ENCODE assay signal across 19 cellular contexts in genomic region chr7:141023305-141023704, GRCh38. TPM values are rescaled to one million over a fixed set of nuclear protein-coding genes. Genes with fewer than 3 reads are reported as not detected.
DNase-seq lines count a peak whose midpoint lies in the region; ATAC-seq lines count a peak whose summit lies in the region.
"Had no signal": no experiment of that assay in that cellular context is flagged by ENCODE, and none has a peak within 500 bp of the region (broad histone marks: within the 10 kb centered on the region; RNA-seq: fewer than 3 reads in every experiment).

No MANE protein-coding gene starts in this region.

- H3K4me1 Mint-ChIP-seq in activated CD4-positive, alpha-beta T cell treated with anti-CD3 and anti-CD28 coated beads, Interleukin-2, amount 10 ng/mL, durations not matched to agents 7 days and 5 days = peaks cover 25% of the 10 kb centered on the region
- H3K4me1 Mint-ChIP-seq in stimulated activated naive CD8-positive, alpha-beta T cell treated with anti-CD3 and anti-CD28 coated beads, Interleukin-15, Interleukin-2, amounts not matched to agents 100 ng/mL and 50 ng/mL, for 24 hours (ENCODE audit: low read depth) = peaks cover 10% of the 10 kb centered on the region
- peaks cover 11% of the 10 kb centered on the region for H3K4me1 Mint-ChIP-seq in activated T-helper 17 cell treated with anti-CD3 and anti-CD28 coated beads, Interleukin-2, amount 50 U/mL, for 72 hours

- H3K36me3 Mint-ChIP-seq in activated CD4-positive, alpha-beta T cell treated with anti-CD3 and anti-CD28 coated beads, Interleukin-2, amount 10 ng/mL, durations not matched to agents 7 days and 5 days (ENCODE audit: low read depth) = peaks cover 28% of the 10 kb centered on the region
- H3K36me3 Mint-ChIP-seq in stimulated activated naive CD8-positive, alpha-beta T cell treated with anti-CD3 and anti-CD28 coated beads, Interleukin-15, Interleukin-2, amounts not matched to agents 100 ng/mL and 50 ng/mL, for 24 hours (ENCODE audit: low read depth) = peaks cover 12% of the 10 kb centered on the region
- H3K36me3 Mint-ChIP-seq in activated T-helper 17 cell treated with anti-CD3 and anti-CD28 coated beads, Interleukin-2, amount 50 U/mL, for 72 hours (ENCODE audit: low read depth) = no peaks in the 10 kb centered on the region

- CTCF ChIA-PET in activated CD4-positive, alpha-beta T cell treated with anti-CD3 and anti-CD28 coated beads, Interleukin-2, amount 10 ng/mL, durations not matched to agents 7 days and 5 days (lab: Charles Lee) = interaction anchor here (2.0 kb wide), 1 partner anchor 9 kb away, joined by 10 read pairs; the partner anchor contains the start of gene MRPS33

- peaks cover 35% of the 10 kb centered on the region for H3K27me3 Mint-ChIP-seq in activated CD4-positive, alpha-beta T cell treated with anti-CD3 and anti-CD28 coated beads, Interleukin-2, amount 10 ng/mL, durations not matched to agents 7 days and 5 days
- H3K27me3 Mint-ChIP-seq in stimulated activated naive CD8-positive, alpha-beta T cell treated with anti-CD3 and anti-CD28 coated beads, Interleukin-15, Interleukin-2, amounts not matched to agents 100 ng/mL and 50 ng/mL, for 24 hours = peaks cover 33% of the 10 kb centered on the region
- H3K27me3 Mint-ChIP-seq in activated T-helper 17 cell treated with anti-CD3 and anti-CD28 coated beads, Interleukin-2, amount 50 U/mL, for 72 hours = peaks cover 4% of the 10 kb centered on the region

- peak overlapping the region; percentile 4 for H3K4me3 Mint-ChIP-seq in activated CD4-positive, alpha-beta T cell treated with anti-CD3 and anti-CD28 coated beads, Interleukin-2, amount 10 ng/mL, durations not matched to agents 7 days and 5 days
- peak overlapping the region; percentile 1 for H3K4me3 Mint-ChIP-seq in stimulated activated naive CD8-positive, alpha-beta T cell treated with anti-CD3 and anti-CD28 coated beads, Interleukin-15, Interleukin-2, amounts not matched to agents 100 ng/mL and 50 ng/mL, for 24 hours
- peak overlapping the region; percentile 65 for H3K4me3 Mint-ChIP-seq in activated T-helper 17 cell treated with anti-CD3 and anti-CD28 coated beads, Interleukin-2, amount 50 U/mL, for 72 hours

- intact Hi-C loops in sciatic nerve (cut with DNase I) = no loop called here

- no peak for ATAC-seq in stimulated activated naive CD8-positive, alpha-beta T cell treated with anti-CD3 and anti-CD28 coated beads, Interleukin-15, Interleukin-2, amounts not matched to agents 100 U/mL and 50 U/mL, for 24 hours
- peak; percentile 23 for ATAC-seq in activated T-helper 17 cell treated with anti-CD3 and anti-CD28 coated beads, Interleukin-2, amount 50 U/mL, for 72 hours (replicated peaks)
- ATAC-seq in sciatic nerve (no peak), GM18520 (IDR thresholded peaks at IDR 0.05; ENCODE audit: unreplicated experiment) (no peak), HG02763 (IDR thresholded peaks at IDR 0.05; ENCODE audit: unreplicated experiment) (no peak)
- ATAC-seq: GM12878, HepG2, Panc1 had no signal

- H3K9me3 Mint-ChIP-seq in activated CD4-positive, alpha-beta T cell treated with anti-CD3 and anti-CD28 coated beads, Interleukin-2, amount 10 ng/mL, durations not matched to agents 7 days and 5 days = peaks cover 36% of the 10 kb centered on the region
- peaks cover 8% of the 10 kb centered on the region for H3K9me3 Mint-ChIP-seq in stimulated activated naive CD8-positive, alpha-beta T cell treated with anti-CD3 and anti-CD28 coated beads, Interleukin-15, Interleukin-2, amounts not matched to agents 100 ng/mL and 50 ng/mL, for 24 hours
- H3K9me3 Mint-ChIP-seq in activated T-helper 17 cell treated with anti-CD3 and anti-CD28 coated beads, Interleukin-2, amount 50 U/mL, for 72 hours = peaks cover 7% of the 10 kb centered on the region

- POLR2A ChIA-PET in activated CD4-positive, alpha-beta T cell treated with anti-CD3 and anti-CD28 coated beads, Interleukin-2, amount 10 ng/mL, durations not matched to agents 7 days and 5 days (lab: Charles Lee) = no interaction called here

- DNase-seq in activated CD4-positive, alpha-beta T cell treated with anti-CD3 and anti-CD28 coated beads, Interleukin-2, amount 10 ng/mL, durations not matched to agents 7 days and 5 days = no peak
- no peak for DNase-seq in activated CD4-positive, alpha-beta T cell treated with anti-CD3 and anti-CD28 coated beads, Interleukin-2, amount 50 U/mL, for 4 hours
- DNase-seq in stimulated activated naive CD8-positive, alpha-beta T cell treated with anti-CD3 and anti-CD28 coated beads, Interleukin-15, Interleukin-2, amounts not matched to agents 100 U/mL and 50 U/mL, for 24 hours = no peak
- DNase-seq in sciatic nerve (ENCODE audit: low spot score) = no peak
- DNase-seq: C1 segment of cervical spinal cord, Calu3, HCEC 1CT, Karpas-422, NCI-H1417, NCI-H1930, NCI-H2171, NCI-H82 had no signal

- H3K27ac Mint-ChIP-seq in activated CD4-positive, alpha-beta T cell treated with anti-CD3 and anti-CD28 coated beads, Interleukin-2, amount 10 ng/mL, durations not matched to agents 7 days and 5 days = peak overlapping the region; percentile 92
- H3K27ac Mint-ChIP-seq in stimulated activated naive CD8-positive, alpha-beta T cell treated with anti-CD3 and anti-CD28 coated beads, Interleukin-15, Interleukin-2, amounts not matched to agents 100 ng/mL and 50 ng/mL, for 24 hours = no peak overlapping the region
- H3K27ac Mint-ChIP-seq in activated T-helper 17 cell treated with anti-CD3 and anti-CD28 coated beads, Interleukin-2, amount 50 U/mL, for 72 hours = peak overlapping the region; percentile 78

RNA-seq across cellular contexts. Expression of gene MRPS33, which starts 8.6 kb away (rescaled TPM):
- total RNA-seq in activated CD4-positive, alpha-beta T cell treated with anti-CD3 and anti-CD28 coated beads, Interleukin-2, amount 10 ng/mL, durations not matched to agents 7 days and 5 days = 10 to 100 TPM; 69.1 to 72.6 TPM
- 10 to 100 TPM; 53.6 to 87.4 TPM for total RNA-seq in activated T-helper 17 cell treated with anti-CD3 and anti-CD28 coated beads, Interleukin-2, amount 50 U/mL, for 72 hours
- 23.2 TPM for total RNA-seq in sciatic nerve

RNA-seq across cellular contexts. Expression of gene TMEM178B, which starts 50.6 kb away (rescaled TPM):
- under 1 TPM; 0.22 to 0.25 TPM for total RNA-seq in activated CD4-positive, alpha-beta T cell treated with anti-CD3 and anti-CD28 coated beads, Interleukin-2, amount 10 ng/mL, durations not matched to agents 7 days and 5 days
- 1 to 10 TPM; 1.7 to 2.1 TPM for total RNA-seq in activated T-helper 17 cell treated with anti-CD3 and anti-CD28 coated beads, Interleukin-2, amount 50 U/mL, for 72 hours
- total RNA-seq in sciatic nerve = 1.1 TPM

Comparison
In these comparisons a context has a peak if more than half of its experiments do, and no peak if none do; other contexts are left out.
1. H3K4me3 Mint-ChIP-seq: peak in every context shown above with its lines; median percentile 65 in activated T-helper 17 cell treated with anti-CD3 and anti-CD28 coated beads, Interleukin-2, amount 50 U/mL, for 72 hours; 4 in activated CD4-positive, alpha-beta T cell treated with anti-CD3 and anti-CD28 coated beads, Interleukin-2, amount 10 ng/mL, durations not matched to agents 7 days and 5 days; 1 in stimulated activated naive CD8-positive, alpha-beta T cell treated with anti-CD3 and anti-CD28 coated beads, Interleukin-15, Interleukin-2, amounts not matched to agents 100 ng/mL and 50 ng/mL, for 24 hours.